Comparison of ENCODE assay signal across 8 cellular contexts in the genomic region with DNA sequence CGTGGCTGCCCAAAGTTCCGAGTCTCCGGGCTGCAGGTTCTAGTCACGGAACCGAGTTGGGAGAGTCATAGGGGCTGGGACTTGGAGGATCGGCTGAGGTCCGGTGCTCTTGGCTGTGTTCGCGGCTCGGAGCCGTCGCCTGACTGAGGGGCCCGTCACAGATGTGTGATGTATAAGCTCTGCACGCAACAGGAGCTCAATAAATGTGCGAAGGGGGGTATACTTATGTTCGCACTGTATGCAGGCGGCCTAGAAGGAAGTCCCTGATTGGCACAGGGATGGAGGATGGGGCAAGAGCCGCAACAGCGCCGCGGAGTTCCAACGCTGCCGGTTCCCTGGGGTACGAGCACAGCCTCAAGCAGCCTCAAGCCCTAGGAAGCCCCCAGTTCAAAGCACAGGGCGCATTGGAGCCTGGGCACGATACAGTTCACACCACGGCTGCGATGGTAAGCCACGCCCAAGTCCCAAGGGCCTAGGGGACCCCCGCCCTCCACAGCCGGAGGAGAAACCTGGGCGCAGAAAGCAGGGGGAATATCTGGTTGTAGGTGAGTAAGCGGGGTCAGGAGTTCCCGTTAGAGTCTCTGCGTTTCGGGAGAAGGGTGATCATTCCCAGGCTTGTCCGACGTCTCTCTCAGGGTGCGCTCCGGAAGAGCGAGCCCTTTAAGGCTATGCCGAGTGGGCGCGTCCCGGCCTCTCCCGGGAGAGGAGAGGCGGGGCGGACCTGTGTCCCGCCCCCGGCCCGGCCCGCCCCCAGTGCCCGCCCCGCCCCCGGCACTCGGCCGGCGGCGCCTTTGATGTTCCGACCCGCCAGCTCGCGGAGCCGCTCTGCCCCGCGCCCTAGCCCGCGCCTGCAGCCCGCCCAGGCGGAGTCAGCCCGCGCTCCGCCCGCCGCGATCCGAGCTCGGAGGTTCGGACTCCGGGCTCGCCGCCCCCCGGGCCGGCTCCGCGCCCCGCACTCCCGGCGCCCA. TPM values are rescaled to one million over a fixed set of nuclear protein-coding genes. Genes with fewer than 3 reads are reported as not detected.
DNase-seq lines count a peak whose midpoint lies in the region; ATAC-seq, FAIRE-seq and TF ChIP-seq lines count a peak whose summit lies in the region.

A gene (plus strand): TSS at position 774 of the 968 bp plus-strand sequence. CDS start 226 bp downstream, outside the sequence.

- peaks cover 2% of the 10 kb centered on the region for H3K79me2 ChIP-seq in trophoblast cell (ENCODE audit: control insufficient read depth, insufficient read depth, low read length, poor library complexity)

- peaks cover 7% of the 10 kb centered on the region for H3K79me1 ChIP-seq in trophoblast cell (ENCODE audit: low read length)

- peak within 1 kb of the TSS; percentile 88 for H3K4me2 ChIP-seq in trophoblast cell (ENCODE audit: low read length)

- DNase-seq in H54 (ENCODE audit: insufficient read length, low spot score) (peak; percentile 95), LoVo (ENCODE audit: low spot score) (peak; percentile 93), SW480 (ENCODE audit: low spot score) (peak; percentile 91), adrenal gland (peak; percentile 71 to 84 (median 81)), left cardiac atrium (peak; percentile 79), trophoblast cell (peak; percentile 60 to 82), cerebellar nuclear complex (lab: John Stamatoyannopoulos, UW) (no peak)

- H2AFZ ChIP-seq in trophoblast cell (ENCODE audit: insufficient read depth, low read length, poor library complexity): peak within 1 kb of the TSS; percentile 69

- no peak for FAIRE-seq in H54 (lab: Jason Lieb, UNC)

- H2AK5ac ChIP-seq in trophoblast cell (ENCODE audit: low read length): no peak within 1 kb of the TSS

- H3K9ac ChIP-seq in trophoblast cell (ENCODE audit: low read length): peak within 1 kb of the TSS; percentile 80

- H3K27me3 ChIP-seq in adrenal gland: no peaks in the 10 kb centered on the region
- peaks cover 18% of the 10 kb centered on the region for H3K27me3 ChIP-seq in trophoblast cell (ENCODE audit: insufficient read depth, low read length)

- H3K36me3 ChIP-seq in adrenal gland (replicated peaks in 1 of 2): no peaks in the 10 kb centered on the region
- peaks cover 3 to 4% of the 10 kb centered on the region in 2 experiments for H3K36me3 ChIP-seq in trophoblast cell (ENCODE audit: control insufficient read depth in 1 of 2, insufficient read depth in 2 of 2, low read length in 2 of 2)

- H3K4me1 ChIP-seq in adrenal gland (replicated peaks in 1 of 2) (peaks cover 6 to 12% of the 10 kb centered on the region in 2 donors), trophoblast cell (ENCODE audit: control insufficient read depth in 1 of 2, insufficient read depth in 2 of 2, low read length in 2 of 2) (peaks cover 10 to 15% of the 10 kb centered on the region in 2 experiments)

- H3K9me3 ChIP-seq in adrenal gland (replicated peaks in 1 of 3) (no peaks in the 10 kb centered on the region), trophoblast cell (ENCODE audit: insufficient read depth, low read depth, low read length) (peaks cover 4% of the 10 kb centered on the region)

- H2BK5ac ChIP-seq in trophoblast cell (ENCODE audit: low read depth, low read length, poor library complexity): peak within 1 kb of the TSS; percentile 69

- peak within 1 kb of the TSS; percentile 33 for H4K12ac ChIP-seq in trophoblast cell (ENCODE audit: low read depth, low read length)

- H2BK12ac ChIP-seq in trophoblast cell (ENCODE audit: low read length): no peak within 1 kb of the TSS

- TF ChIP-seq POLR2A in H54 (IDR thresholded peaks at IDR 0.05; ENCODE audit: low read depth, low read length) (no peak), adrenal gland (IDR thresholded peaks at IDR 0.05) (peak in 1 of 2 donors; percentile 43)

- WGBS in adrenal gland, 4 donors: 5 to 14% (median 6%) methylated on average over 24 to 89 of the region's 89 CpGs
- WGBS in trophoblast cell (ENCODE audit: extremely low coverage, insufficient coverage, insufficient read length): no CpG with 5 or more reads among the region's 89 CpGs

- H4K8ac ChIP-seq in trophoblast cell (ENCODE audit: low read depth, low read length): peak within 1 kb of the TSS; percentile 86

- ATAC-seq in left cardiac atrium: peak; percentile 96

- peak within 1 kb of the TSS; percentile 95 for H3K18ac ChIP-seq in trophoblast cell (ENCODE audit: low read length)

- H3K4me3 ChIP-seq in GM08714 (ENCODE audit: low read length) (peak within 1 kb of the TSS; percentile 48; the same call in 1 of the 2 replicates), adrenal gland (peak within 1 kb of the TSS in 2 of 4 donors; percentile 33 to 74), trophoblast cell (ENCODE audit: low read depth, low read length) (peak within 1 kb of the TSS; percentile 82)

- H4K91ac ChIP-seq in trophoblast cell (ENCODE audit: low read depth, low read length): peak within 1 kb of the TSS; percentile 69

- peak within 1 kb of the TSS in 1 of 5 donors; percentile 61 for H3K27ac ChIP-seq in adrenal gland
- peak within 1 kb of the TSS; percentile 39 for H3K27ac ChIP-seq in trophoblast cell (ENCODE audit: low read depth, low read length)

- H3K4ac ChIP-seq in trophoblast cell (ENCODE audit: low read depth, low read length): peak within 1 kb of the TSS; percentile 37

- H2BK120ac ChIP-seq in trophoblast cell (ENCODE audit: insufficient read depth, low read length, poor library complexity): peak within 1 kb of the TSS; percentile 83

- H3K14ac ChIP-seq in trophoblast cell (ENCODE audit: low read length): peak within 1 kb of the TSS; percentile 84

- intact Hi-C loops in adrenal gland (cut with DNase I) (no loop called here), left cardiac atrium (cut with DNase I) (no loop called here)

- peak within 1 kb of the TSS; percentile 12 for H3K23ac ChIP-seq in trophoblast cell (ENCODE audit: low read length)

- no peak for TF ChIP-seq CTCF in adrenal gland (IDR thresholded peaks at IDR 0.05)

RNA-seq across cellular contexts. Expression of the gene that starts here (rescaled TPM):
- total RNA-seq in adrenal gland: 1 to 10 TPM; 6.2 to 9.6 (median 7.6) TPM
- polyA plus RNA-seq in adrenal gland: 1 to 10 TPM; 3.9 to 5.4 (median 5.1) TPM
- total RNA-seq in left cardiac atrium: 1 to 10 TPM; 2.4 to 3.3 TPM
- 10.2 and 10.8 TPM in 2 replicates for polyA plus RNA-seq in trophoblast cell (2013)

Comparison
In these comparisons a context has a peak if more than half of its experiments do, and no peak if none do; other contexts are left out.
1. DNase-seq: peak in H54 (single experiment), LoVo (single experiment), SW480 (single experiment), adrenal gland (7 of 7), left cardiac atrium (single experiment) and trophoblast cell (2 of 2); none in cerebellar nuclear complex (0 of 2).